Comparison of ENCODE assay signal across 1 cellular context in the genomic region with DNA sequence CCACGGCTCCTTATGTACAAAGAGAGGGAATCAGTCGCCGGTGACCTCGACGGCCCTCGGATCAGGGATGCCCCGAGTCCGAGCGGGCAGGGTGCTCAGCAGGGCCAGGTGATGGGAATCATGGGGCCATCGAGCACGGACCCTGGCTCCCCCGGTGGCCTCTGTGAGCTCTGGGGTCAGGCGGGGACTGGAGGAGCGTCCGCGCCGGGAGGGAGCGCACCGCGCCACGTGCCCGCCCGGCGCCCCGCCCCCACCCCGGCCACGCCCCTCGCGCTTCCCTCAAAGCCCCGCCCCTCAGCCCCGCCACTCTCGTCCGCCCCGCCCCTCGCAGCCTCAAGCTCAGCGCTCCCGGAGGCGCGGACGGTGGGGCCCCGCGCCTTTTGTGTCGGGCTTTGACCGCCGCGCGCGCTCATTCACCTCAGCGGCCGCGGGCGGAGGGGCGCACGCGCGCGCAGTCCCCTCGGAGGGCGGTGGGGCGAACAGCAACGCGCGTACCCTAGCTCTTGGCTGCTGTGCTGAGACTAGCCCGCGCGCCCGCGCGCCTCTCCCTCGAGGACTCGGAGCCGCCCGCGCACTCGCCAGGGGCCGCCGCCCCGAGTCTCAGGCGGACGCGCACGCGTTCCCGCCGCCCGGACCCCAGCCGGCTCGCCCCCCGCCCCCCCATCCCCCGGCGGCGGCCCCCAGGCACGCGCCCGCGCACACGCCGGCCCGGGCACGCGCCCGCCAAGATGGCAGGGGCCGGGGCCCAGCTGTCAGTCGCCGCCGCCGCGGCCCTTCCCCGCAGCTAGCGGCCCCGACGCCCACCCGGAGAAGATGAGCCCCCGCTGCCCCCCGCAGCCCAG.
TF ChIP-seq lines count a peak whose summit lies in the region.

No MANE protein-coding gene starts in this region.

TF ChIP-seq in HEK293, 187 proteins besides CTCF, POLR2A, EP300 and RAD21 (continued from another document and continues in another):
- TF ChIP-seq, protein P1, sequence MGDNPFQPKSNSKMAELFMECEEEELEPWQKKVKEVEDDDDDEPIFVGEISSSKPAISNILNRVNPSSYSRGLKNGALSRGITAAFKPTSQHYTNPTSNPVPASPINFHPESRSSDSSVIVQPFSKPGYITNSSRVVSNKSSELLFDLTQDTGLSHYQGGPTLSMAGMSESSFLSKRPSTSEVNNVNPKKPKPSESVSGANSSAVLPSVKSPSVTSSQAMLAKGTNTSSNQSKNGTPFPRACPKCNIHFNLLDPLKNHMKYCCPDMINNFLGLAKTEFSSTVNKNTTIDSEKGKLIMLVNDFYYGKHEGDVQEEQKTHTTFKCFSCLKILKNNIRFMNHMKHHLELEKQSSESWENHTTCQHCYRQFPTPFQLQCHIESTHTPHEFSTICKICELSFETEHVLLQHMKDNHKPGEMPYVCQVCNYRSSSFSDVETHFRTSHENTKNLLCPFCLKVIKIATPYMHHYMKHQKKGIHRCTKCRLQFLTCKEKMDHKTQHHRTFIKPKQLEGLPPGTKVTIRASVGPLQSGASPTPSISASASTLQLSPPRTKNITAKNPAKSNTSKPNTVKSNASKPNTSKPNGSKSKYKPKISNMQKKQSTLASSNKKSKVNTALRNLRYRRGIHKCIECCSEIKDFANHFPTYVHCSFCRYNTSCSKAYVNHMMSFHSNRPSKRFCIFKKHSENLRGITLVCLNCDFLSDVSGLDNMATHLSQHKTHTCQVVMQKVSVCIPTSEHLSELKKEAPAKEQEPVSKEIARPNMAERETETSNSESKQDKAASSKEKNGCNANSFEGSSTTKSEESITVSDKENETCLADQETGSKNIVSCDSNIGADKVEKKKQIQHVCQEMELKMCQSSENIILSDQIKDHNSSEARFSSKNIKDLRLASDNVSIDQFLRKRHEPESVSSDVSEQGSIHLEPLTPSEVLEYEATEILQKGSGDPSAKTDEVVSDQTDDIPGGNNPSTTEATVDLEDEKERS (tag by site-specific recombination; IDR thresholded peaks at IDR 0.05): no peak
- peak; percentile 94 for TF ChIP-seq ZNF341 (tag by site-specific recombination; IDR thresholded peaks at IDR 0.05; ENCODE audit: low read depth)
- no peak for TF ChIP-seq ZNF473 (tag by site-specific recombination; IDR thresholded peaks at IDR 0.05)
- no peak for TF ChIP-seq ZNF354C (tag by site-specific recombination; IDR thresholded peaks at IDR 0.05; ENCODE audit: borderline replicate concordance, low read depth)
- TF ChIP-seq GLIS1 (tag by site-specific recombination; IDR thresholded peaks at IDR 0.05): peak; percentile 25; the same call in 1 of the 2 replicates
- no peak for TF ChIP-seq ZNF544 (tag by site-specific recombination; IDR thresholded peaks at IDR 0.05)
- TF ChIP-seq ZNF530 (tag by site-specific recombination; IDR thresholded peaks at IDR 0.05; ENCODE audit: low read depth): no peak
- TF ChIP-seq, protein P2, sequence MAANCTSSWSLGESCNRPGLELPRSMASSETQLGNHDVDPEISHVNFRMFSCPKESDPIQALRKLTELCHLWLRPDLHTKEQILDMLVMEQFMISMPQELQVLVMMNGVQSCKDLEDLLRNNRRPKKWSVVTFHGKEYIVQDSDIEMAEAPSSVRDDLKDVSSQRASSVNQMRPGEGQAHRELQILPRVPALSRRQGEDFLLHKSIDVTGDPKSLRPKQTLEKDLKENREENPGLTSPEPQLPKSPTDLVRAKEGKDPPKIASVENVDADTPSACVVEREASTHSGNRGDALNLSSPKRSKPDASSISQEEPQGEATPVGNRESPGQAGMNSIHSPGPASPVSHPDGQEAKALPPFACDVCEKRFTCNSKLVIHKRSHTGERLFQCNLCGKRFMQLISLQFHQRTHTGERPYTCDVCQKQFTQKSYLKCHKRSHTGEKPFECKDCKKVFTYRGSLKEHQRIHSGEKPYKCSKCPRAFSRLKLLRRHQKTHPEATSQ (tag by site-specific recombination; IDR thresholded peaks at IDR 0.05): no peak
- TF ChIP-seq ZNF785 (tag by site-specific recombination; IDR thresholded peaks at IDR 0.05): no peak
- no peak for TF ChIP-seq EGR2 (tag by site-specific recombination; IDR thresholded peaks at IDR 0.05; ENCODE audit: low read depth)
- TF ChIP-seq SP2 (tag by site-specific recombination; IDR thresholded peaks at IDR 0.05): 0 out of 2 replicates have a peak, but pooled peaks have one; percentile 17
- TF ChIP-seq OSR2 (tag by site-specific recombination; IDR thresholded peaks at IDR 0.05): no peak
- TF ChIP-seq, protein P3, sequence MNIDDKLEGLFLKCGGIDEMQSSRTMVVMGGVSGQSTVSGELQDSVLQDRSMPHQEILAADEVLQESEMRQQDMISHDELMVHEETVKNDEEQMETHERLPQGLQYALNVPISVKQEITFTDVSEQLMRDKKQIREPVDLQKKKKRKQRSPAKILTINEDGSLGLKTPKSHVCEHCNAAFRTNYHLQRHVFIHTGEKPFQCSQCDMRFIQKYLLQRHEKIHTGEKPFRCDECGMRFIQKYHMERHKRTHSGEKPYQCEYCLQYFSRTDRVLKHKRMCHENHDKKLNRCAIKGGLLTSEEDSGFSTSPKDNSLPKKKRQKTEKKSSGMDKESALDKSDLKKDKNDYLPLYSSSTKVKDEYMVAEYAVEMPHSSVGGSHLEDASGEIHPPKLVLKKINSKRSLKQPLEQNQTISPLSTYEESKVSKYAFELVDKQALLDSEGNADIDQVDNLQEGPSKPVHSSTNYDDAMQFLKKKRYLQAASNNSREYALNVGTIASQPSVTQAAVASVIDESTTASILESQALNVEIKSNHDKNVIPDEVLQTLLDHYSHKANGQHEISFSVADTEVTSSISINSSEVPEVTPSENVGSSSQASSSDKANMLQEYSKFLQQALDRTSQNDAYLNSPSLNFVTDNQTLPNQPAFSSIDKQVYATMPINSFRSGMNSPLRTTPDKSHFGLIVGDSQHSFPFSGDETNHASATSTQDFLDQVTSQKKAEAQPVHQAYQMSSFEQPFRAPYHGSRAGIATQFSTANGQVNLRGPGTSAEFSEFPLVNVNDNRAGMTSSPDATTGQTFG (tag by site-specific recombination; IDR thresholded peaks at IDR 0.05; ENCODE audit: borderline replicate concordance): no peak
- no peak for TF ChIP-seq ZNF521 (tag by site-specific recombination; IDR thresholded peaks at IDR 0.05)
- TF ChIP-seq ZBTB17 (tag by site-specific recombination; IDR thresholded peaks at IDR 0.05): no peak
- TF ChIP-seq GLI2 (tag by site-specific recombination; IDR thresholded peaks at IDR 0.05; ENCODE audit: borderline replicate concordance, low read depth): no peak
- TF ChIP-seq, protein P4, sequence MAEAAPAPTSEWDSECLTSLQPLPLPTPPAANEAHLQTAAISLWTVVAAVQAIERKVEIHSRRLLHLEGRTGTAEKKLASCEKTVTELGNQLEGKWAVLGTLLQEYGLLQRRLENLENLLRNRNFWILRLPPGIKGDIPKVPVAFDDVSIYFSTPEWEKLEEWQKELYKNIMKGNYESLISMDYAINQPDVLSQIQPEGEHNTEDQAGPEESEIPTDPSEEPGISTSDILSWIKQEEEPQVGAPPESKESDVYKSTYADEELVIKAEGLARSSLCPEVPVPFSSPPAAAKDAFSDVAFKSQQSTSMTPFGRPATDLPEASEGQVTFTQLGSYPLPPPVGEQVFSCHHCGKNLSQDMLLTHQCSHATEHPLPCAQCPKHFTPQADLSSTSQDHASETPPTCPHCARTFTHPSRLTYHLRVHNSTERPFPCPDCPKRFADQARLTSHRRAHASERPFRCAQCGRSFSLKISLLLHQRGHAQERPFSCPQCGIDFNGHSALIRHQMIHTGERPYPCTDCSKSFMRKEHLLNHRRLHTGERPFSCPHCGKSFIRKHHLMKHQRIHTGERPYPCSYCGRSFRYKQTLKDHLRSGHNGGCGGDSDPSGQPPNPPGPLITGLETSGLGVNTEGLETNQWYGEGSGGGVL (tag by site-specific recombination; IDR thresholded peaks at IDR 0.05): no peak
- TF ChIP-seq ZBTB20 (tag by site-specific recombination; IDR thresholded peaks at IDR 0.05): no peak
- TF ChIP-seq ZNF133 (tag by site-specific recombination; IDR thresholded peaks at IDR 0.05): no peak
- TF ChIP-seq WT1 (tag by site-specific recombination; IDR thresholded peaks at IDR 0.05): no peak
- TF ChIP-seq SALL2 (tag by site-specific recombination; IDR thresholded peaks at IDR 0.05; ENCODE audit: borderline replicate concordance): no peak
- TF ChIP-seq, protein P5, sequence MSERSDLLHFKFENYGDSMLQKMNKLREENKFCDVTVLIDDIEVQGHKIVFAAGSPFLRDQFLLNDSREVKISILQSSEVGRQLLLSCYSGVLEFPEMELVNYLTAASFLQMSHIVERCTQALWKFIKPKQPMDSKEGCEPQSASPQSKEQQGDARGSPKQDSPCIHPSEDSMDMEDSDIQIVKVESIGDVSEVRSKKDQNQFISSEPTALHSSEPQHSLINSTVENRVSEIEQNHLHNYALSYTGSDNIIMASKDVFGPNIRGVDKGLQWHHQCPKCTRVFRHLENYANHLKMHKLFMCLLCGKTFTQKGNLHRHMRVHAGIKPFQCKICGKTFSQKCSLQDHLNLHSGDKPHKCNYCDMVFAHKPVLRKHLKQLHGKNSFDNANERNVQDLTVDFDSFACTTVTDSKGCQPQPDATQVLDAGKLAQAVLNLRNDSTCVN (tag by site-specific recombination; optimal IDR thresholded peaks at IDR 0.05): peak; percentile 90
- no peak for TF ChIP-seq ZNF433 (tag by site-specific recombination; IDR thresholded peaks at IDR 0.05; ENCODE audit: low read depth)
- no peak for TF ChIP-seq ZNF416 (tag by site-specific recombination; IDR thresholded peaks at IDR 0.05)
- TF ChIP-seq ZNF169 (tag by site-specific recombination; IDR thresholded peaks at IDR 0.05): no peak
- no peak for TF ChIP-seq ZNF585B (tag by site-specific recombination; IDR thresholded peaks at IDR 0.05)
- TF ChIP-seq, protein P6, sequence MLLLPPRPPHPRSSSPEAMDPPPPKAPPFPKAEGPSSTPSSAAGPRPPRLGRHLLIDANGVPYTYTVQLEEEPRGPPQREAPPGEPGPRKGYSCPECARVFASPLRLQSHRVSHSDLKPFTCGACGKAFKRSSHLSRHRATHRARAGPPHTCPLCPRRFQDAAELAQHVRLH (tag by site-specific recombination; IDR thresholded peaks at IDR 0.05): no peak
- no peak for TF ChIP-seq ZNF658 (tag by site-specific recombination; IDR thresholded peaks at IDR 0.05)
- TF ChIP-seq ZNF621 (tag by site-specific recombination; IDR thresholded peaks at IDR 0.05): no peak
- TF ChIP-seq YY2 (tag by site-specific recombination; IDR thresholded peaks at IDR 0.05): no peak
- TF ChIP-seq, protein P7, sequence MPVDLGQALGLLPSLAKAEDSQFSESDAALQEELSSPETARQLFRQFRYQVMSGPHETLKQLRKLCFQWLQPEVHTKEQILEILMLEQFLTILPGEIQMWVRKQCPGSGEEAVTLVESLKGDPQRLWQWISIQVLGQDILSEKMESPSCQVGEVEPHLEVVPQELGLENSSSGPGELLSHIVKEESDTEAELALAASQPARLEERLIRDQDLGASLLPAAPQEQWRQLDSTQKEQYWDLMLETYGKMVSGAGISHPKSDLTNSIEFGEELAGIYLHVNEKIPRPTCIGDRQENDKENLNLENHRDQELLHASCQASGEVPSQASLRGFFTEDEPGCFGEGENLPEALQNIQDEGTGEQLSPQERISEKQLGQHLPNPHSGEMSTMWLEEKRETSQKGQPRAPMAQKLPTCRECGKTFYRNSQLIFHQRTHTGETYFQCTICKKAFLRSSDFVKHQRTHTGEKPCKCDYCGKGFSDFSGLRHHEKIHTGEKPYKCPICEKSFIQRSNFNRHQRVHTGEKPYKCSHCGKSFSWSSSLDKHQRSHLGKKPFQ (tag by site-specific recombination; IDR thresholded peaks at IDR 0.05): no peak
- TF ChIP-seq YY1 (tag by site-specific recombination; IDR thresholded peaks at IDR 0.05): no peak
- TF ChIP-seq, protein P8, sequence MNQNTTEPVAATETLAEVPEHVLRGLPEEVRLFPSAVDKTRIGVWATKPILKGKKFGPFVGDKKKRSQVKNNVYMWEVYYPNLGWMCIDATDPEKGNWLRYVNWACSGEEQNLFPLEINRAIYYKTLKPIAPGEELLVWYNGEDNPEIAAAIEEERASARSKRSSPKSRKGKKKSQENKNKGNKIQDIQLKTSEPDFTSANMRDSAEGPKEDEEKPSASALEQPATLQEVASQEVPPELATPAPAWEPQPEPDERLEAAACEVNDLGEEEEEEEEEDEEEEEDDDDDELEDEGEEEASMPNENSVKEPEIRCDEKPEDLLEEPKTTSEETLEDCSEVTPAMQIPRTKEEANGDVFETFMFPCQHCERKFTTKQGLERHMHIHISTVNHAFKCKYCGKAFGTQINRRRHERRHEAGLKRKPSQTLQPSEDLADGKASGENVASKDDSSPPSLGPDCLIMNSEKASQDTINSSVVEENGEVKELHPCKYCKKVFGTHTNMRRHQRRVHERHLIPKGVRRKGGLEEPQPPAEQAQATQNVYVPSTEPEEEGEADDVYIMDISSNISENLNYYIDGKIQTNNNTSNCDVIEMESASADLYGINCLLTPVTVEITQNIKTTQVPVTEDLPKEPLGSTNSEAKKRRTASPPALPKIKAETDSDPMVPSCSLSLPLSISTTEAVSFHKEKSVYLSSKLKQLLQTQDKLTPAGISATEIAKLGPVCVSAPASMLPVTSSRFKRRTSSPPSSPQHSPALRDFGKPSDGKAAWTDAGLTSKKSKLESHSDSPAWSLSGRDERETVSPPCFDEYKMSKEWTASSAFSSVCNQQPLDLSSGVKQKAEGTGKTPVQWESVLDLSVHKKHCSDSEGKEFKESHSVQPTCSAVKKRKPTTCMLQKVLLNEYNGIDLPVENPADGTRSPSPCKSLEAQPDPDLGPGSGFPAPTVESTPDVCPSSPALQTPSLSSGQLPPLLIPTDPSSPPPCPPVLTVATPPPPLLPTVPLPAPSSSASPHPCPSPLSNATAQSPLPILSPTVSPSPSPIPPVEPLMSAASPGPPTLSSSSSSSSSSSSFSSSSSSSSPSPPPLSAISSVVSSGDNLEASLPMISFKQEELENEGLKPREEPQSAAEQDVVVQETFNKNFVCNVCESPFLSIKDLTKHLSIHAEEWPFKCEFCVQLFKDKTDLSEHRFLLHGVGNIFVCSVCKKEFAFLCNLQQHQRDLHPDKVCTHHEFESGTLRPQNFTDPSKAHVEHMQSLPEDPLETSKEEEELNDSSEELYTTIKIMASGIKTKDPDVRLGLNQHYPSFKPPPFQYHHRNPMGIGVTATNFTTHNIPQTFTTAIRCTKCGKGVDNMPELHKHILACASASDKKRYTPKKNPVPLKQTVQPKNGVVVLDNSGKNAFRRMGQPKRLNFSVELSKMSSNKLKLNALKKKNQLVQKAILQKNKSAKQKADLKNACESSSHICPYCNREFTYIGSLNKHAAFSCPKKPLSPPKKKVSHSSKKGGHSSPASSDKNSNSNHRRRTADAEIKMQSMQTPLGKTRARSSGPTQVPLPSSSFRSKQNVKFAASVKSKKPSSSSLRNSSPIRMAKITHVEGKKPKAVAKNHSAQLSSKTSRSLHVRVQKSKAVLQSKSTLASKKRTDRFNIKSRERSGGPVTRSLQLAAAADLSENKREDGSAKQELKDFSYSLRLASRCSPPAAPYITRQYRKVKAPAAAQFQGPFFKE (tag by site-specific recombination; IDR thresholded peaks at IDR 0.05; ENCODE audit: borderline replicate concordance): no peak
- no peak for TF ChIP-seq ZNF404 (tag by site-specific recombination; IDR thresholded peaks at IDR 0.05)
- TF ChIP-seq ZNF292 (tag by site-specific recombination; IDR thresholded peaks at IDR 0.05; ENCODE audit: borderline replicate concordance, low read depth): no peak
- TF ChIP-seq, protein P9, sequence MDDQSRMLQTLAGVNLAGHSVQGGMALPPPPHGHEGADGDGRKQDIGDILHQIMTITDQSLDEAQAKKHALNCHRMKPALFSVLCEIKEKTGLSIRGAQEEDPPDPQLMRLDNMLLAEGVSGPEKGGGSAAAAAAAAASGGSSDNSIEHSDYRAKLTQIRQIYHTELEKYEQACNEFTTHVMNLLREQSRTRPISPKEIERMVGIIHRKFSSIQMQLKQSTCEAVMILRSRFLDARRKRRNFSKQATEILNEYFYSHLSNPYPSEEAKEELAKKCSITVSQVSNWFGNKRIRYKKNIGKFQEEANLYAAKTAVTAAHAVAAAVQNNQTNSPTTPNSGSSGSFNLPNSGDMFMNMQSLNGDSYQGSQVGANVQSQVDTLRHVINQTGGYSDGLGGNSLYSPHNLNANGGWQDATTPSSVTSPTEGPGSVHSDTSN (CRISPR knock-in tag; IDR thresholded peaks at IDR 0.05): no peak
- TF ChIP-seq ZNF48 (tag by site-specific recombination; IDR thresholded peaks at IDR 0.05): no peak
